ENCODE assay signal across 25 cellular contexts in the genomic region with DNA sequence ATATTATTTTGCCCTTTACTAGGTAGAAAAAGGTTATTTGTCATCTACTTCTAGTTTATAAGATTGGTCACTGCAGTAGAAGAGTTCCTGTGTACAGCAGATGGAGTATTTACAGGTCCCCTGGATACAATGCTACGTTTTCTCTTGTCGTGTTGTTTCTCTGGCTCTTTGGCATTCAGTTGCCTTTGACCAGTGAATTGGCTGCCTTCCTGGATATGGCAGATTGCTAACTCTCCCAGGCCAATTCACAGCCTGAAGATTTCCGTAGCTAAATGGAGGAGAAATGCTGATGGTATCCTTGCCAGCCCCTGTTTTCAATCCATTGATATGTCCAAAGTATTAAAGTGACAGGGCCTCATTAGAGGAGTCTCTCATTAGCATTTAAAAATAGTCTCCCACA. TPM values are rescaled to one million over a fixed set of nuclear protein-coding genes. Genes with fewer than 3 reads are reported as not detected.
DNase-seq lines count a peak whose midpoint lies in the region; ATAC-seq and TF ChIP-seq lines count a peak whose summit lies in the region.
"Had no signal": no experiment of that assay in that cellular context is flagged by ENCODE, and none has a peak within 500 bp of the region (broad histone marks: within the 10 kb centered on the region; RNA-seq: fewer than 3 reads in every experiment).

No MANE protein-coding gene starts in this region.

- no peak for ATAC-seq in HG02623 (IDR thresholded peaks at IDR 0.05; ENCODE audit: unreplicated experiment)
- ATAC-seq: activated CD4-positive, alpha-beta T cell treated with anti-CD3 and anti-CD28 coated beads for 36 hours; activated naive CD4-positive, alpha-beta T cell treated with anti-CD3 and anti-CD28 coated beads, Interleukin-2, amount 50 U/mL, for 72 hours; left colon; PC-3; stimulated activated naive CD8-positive, alpha-beta T cell treated with anti-CD3 and anti-CD28 coated beads, Interleukin-15, amount 100 ng/mL, for 72 hours had no signal

- TF ChIP-seq CTCF in hepatocyte (IDR thresholded peaks at IDR 0.05; ENCODE audit: poor library complexity) = no peak

- no peaks in the 10 kb centered on the region for H3K9me2 ChIP-seq in hepatocyte (replicated peaks; ENCODE audit: insufficient read depth)

- no peaks in the 10 kb centered on the region for H3K27me3 ChIP-seq in hepatocyte

- no peaks in the 10 kb centered on the region for H3K9me3 ChIP-seq in hepatocyte (ENCODE audit: low read depth)

- no peaks in the 10 kb centered on the region for H3K36me3 ChIP-seq in hepatocyte (replicated peaks; ENCODE audit: insufficient read depth, low read depth)

- H3K4me3 ChIP-seq in hepatocyte = no peak overlapping the region
- H3K4me3 ChIP-seq: smooth muscle cell had no signal

- H3K27ac ChIP-seq in hepatocyte = no peak overlapping the region
- H3K27ac ChIP-seq: 22Rv1, epithelial cell of prostate had no signal

- H3K4me2 ChIP-seq in hepatocyte = no peak overlapping the region
- H3K4me2 ChIP-seq: smooth muscle cell had no signal

- H4K20me1 ChIP-seq in hepatocyte (ENCODE audit: insufficient read depth, poor library complexity, severe bottlenecking) = no peaks in the 10 kb centered on the region

- H3K4me1 ChIP-seq in hepatocyte (ENCODE audit: insufficient read depth) = no peaks in the 10 kb centered on the region

- H3K79me2 ChIP-seq in hepatocyte = no peaks in the 10 kb centered on the region

- peak; percentile 61 for DNase-seq in DMS 273 (lab: John Stamatoyannopoulos, UW; ENCODE audit: unreplicated experiment)
- no peak for DNase-seq in DMS 273 treated with DMSO at 0.1 percent for 48 hours (lab: John Stamatoyannopoulos, UW)
- DNase-seq in astrocyte of the hippocampus (ENCODE audit: low read depth, low spot score) = peak; percentile 70
- peak; percentile 76 for DNase-seq in globus pallidus (ENCODE audit: low spot score)
- peak; percentile 25 for DNase-seq in stromal cell of bone marrow (ENCODE audit: low read depth)
- DNase-seq in A172 (ENCODE audit: low spot score) = no peak
- no peak for DNase-seq in hepatocyte (ENCODE audit: low spot score)
- DNase-seq: activated CD4-positive, alpha-beta T cell treated with anti-CD3 and anti-CD28 coated beads for 36 hours; Calu3; EL; GOT3; left colon; NCI-H187; NCI-H2227 treated with DMSO at 0.1 percent for 48 hours; NCI-H82; nephron progenitor cell; PC-3; SHP77 treated with DMSO at 0.1 percent for 48 hours; stimulated activated CD4-positive, alpha-beta T cell treated with anti-CD3 and anti-CD28 coated beads, Interleukin-4, amount 100 ng/mL, for 24 hours; stimulated activated naive CD8-positive, alpha-beta T cell treated with anti-CD3 and anti-CD28 coated beads, Interleukin-15, amount 100 ng/mL, for 72 hours had no signal

- H2AFZ ChIP-seq in hepatocyte = no peak overlapping the region

- WGBS in hepatocyte (ENCODE audit: low lambda C conversion rate, missing lambda C conversion rate) = 93% methylated on average over 3 of the region's 3 CpGs

RNA-seq across cellular contexts. Expression of a gene that starts 32.5 kb away (rescaled TPM):
- 38.4 and 42.0 TPM in 2 replicates for total RNA-seq in A172 (2014; rRNA removed; shearing (Covaris generic))
- 47.9 and 57.5 TPM in 2 replicates for total RNA-seq in hepatocyte
- 25.7 and 27.3 TPM in 2 replicates for polyA plus RNA-seq in hepatocyte

Comparison
In these comparisons a context has a peak if more than half of its experiments do, and no peak if none do; other contexts are left out.
1. DNase-seq: peak in DMS 273 (single experiment), astrocyte of the hippocampus (single experiment), globus pallidus (single experiment) and stromal cell of bone marrow (single experiment); none in DMS 273 treated with DMSO at 0.1 percent for 48 hours (single experiment), A172 (single experiment) and hepatocyte (single experiment).